Comparison of ENCODE assay signal across 8 cellular contexts in the genomic region with DNA sequence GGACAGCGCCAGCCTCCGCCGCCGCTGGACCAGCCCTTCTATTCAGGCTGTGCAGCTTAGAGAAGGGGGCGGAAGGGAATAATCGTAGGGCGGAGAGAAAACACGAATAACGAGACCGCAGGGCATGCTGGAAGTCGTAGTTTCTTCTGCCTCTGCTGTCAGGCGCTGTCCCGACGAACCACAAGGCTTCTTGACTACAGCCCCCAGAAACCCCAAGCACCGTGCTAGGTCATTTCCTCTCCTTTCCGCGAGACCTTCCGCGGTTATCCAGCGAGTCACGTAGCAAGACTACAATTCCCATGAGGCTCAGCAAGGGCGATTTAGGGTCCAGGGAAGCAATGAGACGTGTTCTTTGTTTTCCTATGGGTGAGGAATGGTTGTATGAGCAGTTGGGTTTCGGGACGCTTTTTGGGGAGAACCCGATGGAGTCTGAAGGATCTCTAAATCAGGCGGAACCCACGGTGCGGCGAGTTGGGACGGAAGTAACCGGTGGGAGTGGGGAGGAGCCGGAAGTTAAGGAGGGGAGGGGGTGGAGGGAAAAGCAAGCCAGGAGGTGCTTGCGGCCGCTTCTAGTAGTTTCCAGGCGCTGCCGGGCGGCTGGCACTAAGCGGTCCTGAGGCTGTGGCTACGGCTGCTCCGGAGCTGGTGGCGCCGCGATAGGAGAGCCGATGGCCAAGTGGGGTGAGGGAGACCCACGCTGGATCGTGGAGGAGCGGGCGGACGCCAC. TPM values are rescaled to one million over a fixed set of nuclear protein-coding genes. Genes with fewer than 3 reads are reported as not detected.
DNase-seq lines count a peak whose midpoint lies in the region; ATAC-seq lines count a peak whose summit lies in the region.

A gene (plus strand): TSS at position 572 of the 727 bp plus-strand sequence. CDS start 97 bp downstream, at position 669.
A gene (minus strand): TSS at position 80 of the 727 bp plus-strand sequence. CDS start 3,499 bp downstream, outside the sequence.

- H3K9me3 Mint-ChIP-seq in dendritic cell treated with granulocyte-macrophage colony-stimulating factor and Interleukin-4, amounts not matched to agents 40 ng/mL and 50 ng/mL, for 4 days, result no peaks in the 10 kb centered on the region

- peak within 1 kb of the TSS; percentile 84 to 96 (median 91) for H3K27ac ChIP-seq in BLaER1 treated with 17β-estradiol and CSF1 and Interleukin-3, amounts not matched to agents 10 nM and 100 nM

- H3K27me3 Mint-ChIP-seq in dendritic cell treated with granulocyte-macrophage colony-stimulating factor and Interleukin-4, amounts not matched to agents 40 ng/mL and 50 ng/mL, for 4 days, result no peaks in the 10 kb centered on the region

- H3K27me3 ChIP-seq in BLaER1 treated with 17β-estradiol and CSF1 and Interleukin-3, amounts not matched to agents 10 nM and 100 nM, result no peaks in the 10 kb centered on the region

- peak within 1 kb of the TSS; percentile 98 for H3K27ac Mint-ChIP-seq in dendritic cell treated with granulocyte-macrophage colony-stimulating factor and Interleukin-4, amounts not matched to agents 40 ng/mL and 50 ng/mL, for 4 days

- peaks cover 23% of the 10 kb centered on the region for H3K4me1 Mint-ChIP-seq in dendritic cell treated with granulocyte-macrophage colony-stimulating factor and Interleukin-4, amounts not matched to agents 40 ng/mL and 50 ng/mL, for 4 days (ENCODE audit: low read depth)

- H3K4me1 ChIP-seq in BLaER1 treated with 17β-estradiol and CSF1 and Interleukin-3, amounts not matched to agents 10 nM and 100 nM, result peaks cover 18 to 31% (median 24%) of the 10 kb centered on the region in 10 experiments

- DNase-seq in NCI-H748 (lab: John Stamatoyannopoulos, UW; ENCODE audit: unreplicated experiment) (peak; percentile 99), left lobe of liver (ENCODE audit: low spot score) (peak; percentile 97)
- DNase-seq in activated CD4-positive, alpha-beta T cell treated with anti-CD3 and anti-CD28 coated beads, Interleukin-2, amount 50 U/mL, for 1 hour, result peak; percentile 90
- DNase-seq in stimulated activated CD4-positive, alpha-beta T cell treated with anti-CD3 and anti-CD28 coated beads, Interleukin-2, amount 100 ng/mL, for 4 hours (ENCODE audit: low read depth), result peak; percentile 93

- H3K4me3 Mint-ChIP-seq in dendritic cell treated with granulocyte-macrophage colony-stimulating factor and Interleukin-4, amounts not matched to agents 40 ng/mL and 50 ng/mL, for 4 days, result peak within 1 kb of the TSS; percentile 100

- H4K20me1 ChIP-seq in BLaER1 treated with 17β-estradiol and CSF1 and Interleukin-3, amounts not matched to agents 10 nM and 100 nM, result peaks cover 35 to 64% (median 46%) of the 10 kb centered on the region in 11 experiments; a peak in 21 of 22 replicates

- peak within 1 kb of the TSS; percentile 87 to 97 (median 93) for H3K9ac ChIP-seq in BLaER1 treated with 17β-estradiol and CSF1 and Interleukin-3, amounts not matched to agents 10 nM and 100 nM

- ATAC-seq in GM19351 (IDR thresholded peaks at IDR 0.05; ENCODE audit: unreplicated experiment) (peak; percentile 86), HG03521 (IDR thresholded peaks at IDR 0.05; ENCODE audit: unreplicated experiment) (peak; percentile 85), left lobe of liver (peak; percentile 95)

- peak within 1 kb of the TSS; percentile 75 to 95 (median 92) for H3K4me2 ChIP-seq in BLaER1 treated with 17β-estradiol and CSF1 and Interleukin-3, amounts not matched to agents 10 nM and 100 nM

- intact Hi-C loops in dendritic cell treated with granulocyte-macrophage colony-stimulating factor and Interleukin-4, amounts not matched to agents 40 ng/mL and 50 ng/mL, for 4 days (cut with micrococcal nuclease), result loop anchor here (1.0 kb wide), 4 partner anchors 80 to 251 kb away; a partner anchor contains a TSS

- H3K9me3 ChIP-seq in BLaER1 treated with 17β-estradiol and CSF1 and Interleukin-3, amounts not matched to agents 10 nM and 100 nM (replicated peaks in 1 of 11), result no peaks in the 10 kb centered on the region

- peaks cover 42 to 49% (median 44%) of the 10 kb centered on the region in 11 experiments for H3K36me3 ChIP-seq in BLaER1 treated with 17β-estradiol and CSF1 and Interleukin-3, amounts not matched to agents 10 nM and 100 nM

- H3K4me3 ChIP-seq in BLaER1 treated with 17β-estradiol and CSF1 and Interleukin-3, amounts not matched to agents 10 nM and 100 nM, result peak within 1 kb of the TSS; percentile 91 to 100 (median 98)

- H3K36me3 Mint-ChIP-seq in dendritic cell treated with granulocyte-macrophage colony-stimulating factor and Interleukin-4, amounts not matched to agents 40 ng/mL and 50 ng/mL, for 4 days (ENCODE audit: low read depth), result peaks cover 65% of the 10 kb centered on the region

RNA-seq across cellular contexts. Expression of the first gene that starts in this region (rescaled TPM):
- 45.7 TPM for total RNA-seq in left lobe of liver

RNA-seq across cellular contexts. Expression of the second gene that starts in this region (rescaled TPM):
- total RNA-seq in left lobe of liver, result 8.2 TPM

Comparison
In these comparisons a context has a peak if more than half of its experiments do, and no peak if none do; other contexts are left out.
1. Peak in every context shown above with its lines: DNase-seq, ATAC-seq, H3K4me3 ChIP-seq and H3K27ac ChIP-seq.